24 cellular contexts compared by ENCODE assay signal in genomic region chr3:97391167-97391566, GRCh38.
"Had no signal": no experiment of that assay in that cellular context is flagged by ENCODE, and none has a peak within 500 bp of the region (broad histone marks: within the 10 kb centered on the region; RNA-seq: fewer than 3 reads in every experiment).

No MANE protein-coding gene starts in this region.

- H3K4me1 Mint-ChIP-seq: endodermal cell had no signal

- H3K9me3 ChIP-seq: colonic mucosa, gastrocnemius medialis had no signal

- H3K4me3 Mint-ChIP-seq: dendritic cell treated with granulocyte-macrophage colony-stimulating factor and Interleukin-4, amounts not matched to agents 40 ng/mL and 50 ng/mL, for 4 days; effector memory CD8-positive, alpha-beta T cell; endodermal cell had no signal

- H3K4me3 ChIP-seq: colonic mucosa, coronary artery, dorsolateral prefrontal cortex, esophagus muscularis mucosa, esophagus squamous epithelium, gastrocnemius medialis, gastroesophageal sphincter, heart left ventricle, heart right ventricle had no signal

- ATAC-seq: effector memory CD8-positive, alpha-beta T cell; esophagus mucosa; foreskin keratinocyte; gastrocnemius medialis; gastroesophageal sphincter; heart left ventricle; heart right ventricle had no signal

- H3K4me1 ChIP-seq: colonic mucosa, esophagus muscularis mucosa, esophagus squamous epithelium, foreskin keratinocyte, gastrocnemius medialis, gastroesophageal sphincter, heart left ventricle, heart right ventricle had no signal

- H3K27me3 ChIP-seq: colonic mucosa, dorsolateral prefrontal cortex, esophagus muscularis mucosa, esophagus squamous epithelium, foreskin keratinocyte, gastrocnemius medialis, gastroesophageal sphincter, heart left ventricle, heart right ventricle had no signal

- H3K36me3 ChIP-seq: colonic mucosa, esophagus muscularis mucosa, esophagus squamous epithelium, gastrocnemius medialis, gastroesophageal sphincter, heart left ventricle, heart right ventricle had no signal

- H3K27ac Mint-ChIP-seq: dendritic cell treated with granulocyte-macrophage colony-stimulating factor and Interleukin-4, amounts not matched to agents 40 ng/mL and 50 ng/mL, for 4 days; effector memory CD8-positive, alpha-beta T cell; endodermal cell had no signal

- DNase-seq: colonic mucosa; cortex of kidney; dermis blood vessel endothelial cell; dorsolateral prefrontal cortex; effector CD4-positive, alpha-beta T cell; effector CD8-positive, alpha-beta T cell; effector memory CD4-positive, alpha-beta T cell; effector memory CD8-positive, alpha-beta T cell; endodermal cell; erythroblast; esophagus squamous epithelium; foreskin fibroblast; foreskin keratinocyte; foreskin melanocyte; gastrocnemius medialis; glutamatergic neuron; heart left ventricle; heart right ventricle had no signal

- H3K27ac ChIP-seq: colonic mucosa, coronary artery, dorsolateral prefrontal cortex, epithelial cell of prostate, esophagus muscularis mucosa, esophagus squamous epithelium, foreskin keratinocyte, gastrocnemius medialis, gastroesophageal sphincter, heart left ventricle, heart right ventricle had no signal

- H3K27me3 Mint-ChIP-seq: dendritic cell treated with granulocyte-macrophage colony-stimulating factor and Interleukin-4, amounts not matched to agents 40 ng/mL and 50 ng/mL, for 4 days; effector memory CD8-positive, alpha-beta T cell had no signal
